In the genomic region with DNA sequence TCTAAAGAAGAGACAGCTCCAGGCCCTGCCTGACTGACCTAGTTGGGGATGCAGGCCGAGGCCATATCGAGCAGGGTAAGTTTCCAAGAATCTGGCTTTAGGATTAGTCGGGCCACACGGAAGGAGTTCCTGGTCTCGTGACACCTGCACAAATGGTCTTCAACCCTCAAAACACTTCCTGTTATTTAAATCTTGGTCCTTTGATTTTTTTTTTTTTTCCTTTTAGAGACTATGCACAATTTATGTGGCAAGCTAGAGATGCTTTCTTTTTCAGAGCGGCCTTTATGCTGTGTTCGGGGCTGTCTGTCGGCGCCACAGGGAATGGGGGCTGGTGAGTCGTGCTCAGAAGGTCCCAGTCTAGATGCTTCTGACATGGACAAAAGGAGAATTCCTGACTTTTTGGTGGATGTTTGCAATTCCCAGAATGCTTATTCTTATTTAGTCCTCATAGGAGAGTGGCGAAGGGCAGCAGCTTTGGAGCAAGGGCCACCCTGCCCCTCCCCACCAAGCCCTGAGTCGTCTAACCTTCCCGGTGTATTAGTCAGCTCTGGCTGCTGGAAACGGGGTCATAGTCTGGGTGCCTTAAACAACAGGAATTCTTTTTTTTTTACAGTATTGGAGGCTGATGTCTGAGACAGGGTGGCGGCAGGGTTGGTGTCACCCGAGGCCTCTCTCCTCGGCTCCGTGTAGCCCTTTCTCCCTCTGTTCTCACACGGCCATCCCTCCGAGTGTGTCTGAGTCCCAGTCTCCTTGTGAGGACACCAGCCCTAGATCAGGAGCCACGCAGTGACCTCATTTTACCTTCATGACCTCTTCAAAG, we compare ENCODE assay signal across 7 cellular contexts. TPM values are rescaled to one million over a fixed set of nuclear protein-coding genes. Genes with fewer than 3 reads are reported as not detected.
DNase-seq lines count a peak whose midpoint lies in the region; ATAC-seq and TF ChIP-seq lines count a peak whose summit lies in the region.

No MANE protein-coding gene starts in this region.

- H3K27ac Mint-ChIP-seq in IgD-negative memory B cell: peak overlapping the region; percentile 21 to 92 (median 91)
- peak overlapping the region; percentile 86 to 95 (median 91) for H3K27ac Mint-ChIP-seq in immature natural killer cell
- H3K27ac Mint-ChIP-seq in stimulated activated naive CD8-positive, alpha-beta T cell treated with anti-CD3 and anti-CD28 coated beads, Interleukin-15, Interleukin-2, amounts not matched to agents 100 ng/mL and 50 ng/mL, for 24 hours: peak overlapping the region; percentile 96

- DNase-seq in activated CD8-positive, alpha-beta memory T cell treated with anti-CD3 and anti-CD28 coated beads, Interleukin-2, amount 50 U/mL, for 4 hours: peak; percentile 39
- peak; percentile 27 to 33 (median 31) for DNase-seq in immature natural killer cell
- no peak for DNase-seq in coronary artery (ENCODE audit: low spot score)
- no peak for DNase-seq in NCI-H2081 treated with DMSO at 0.1 percent for 48 hours (lab: John Stamatoyannopoulos, UW)

- no peak for TF ChIP-seq CTCF in coronary artery (IDR thresholded peaks at IDR 0.05)

- no peak for ATAC-seq in HG03108 (IDR thresholded peaks at IDR 0.05; ENCODE audit: unreplicated experiment)

- no peak overlapping the region for H3K27ac ChIP-seq in coronary artery

- no peak overlapping the region for H3K4me3 ChIP-seq in coronary artery

- peaks cover 0 to 4% (median 1%) of the 10 kb centered on the region in 3 donors for H3K9me3 Mint-ChIP-seq in IgD-negative memory B cell
- peaks cover 0 to 1% (median 0%) of the 10 kb centered on the region in 6 donors for H3K9me3 Mint-ChIP-seq in immature natural killer cell
- H3K9me3 Mint-ChIP-seq in stimulated activated naive CD8-positive, alpha-beta T cell treated with anti-CD3 and anti-CD28 coated beads, Interleukin-15, Interleukin-2, amounts not matched to agents 100 ng/mL and 50 ng/mL, for 24 hours: no peaks in the 10 kb centered on the region

- peaks cover 5% of the 10 kb centered on the region for H3K36me3 Mint-ChIP-seq in IgD-negative memory B cell
- H3K36me3 Mint-ChIP-seq in immature natural killer cell: peaks cover 0 to 3% (median 0%) of the 10 kb centered on the region in 3 donors
- H3K36me3 Mint-ChIP-seq in stimulated activated naive CD8-positive, alpha-beta T cell treated with anti-CD3 and anti-CD28 coated beads, Interleukin-15, Interleukin-2, amounts not matched to agents 100 ng/mL and 50 ng/mL, for 24 hours (ENCODE audit: low read depth): peaks cover 14% of the 10 kb centered on the region

- H3K4me3 Mint-ChIP-seq in IgD-negative memory B cell: peak overlapping the region; percentile 80 to 94 (median 85)
- H3K4me3 Mint-ChIP-seq in immature natural killer cell: peak overlapping the region; percentile 82 to 92 (median 89)
- H3K4me3 Mint-ChIP-seq in stimulated activated naive CD8-positive, alpha-beta T cell treated with anti-CD3 and anti-CD28 coated beads, Interleukin-15, Interleukin-2, amounts not matched to agents 100 ng/mL and 50 ng/mL, for 24 hours: peak overlapping the region; percentile 83

- H3K27me3 Mint-ChIP-seq in IgD-negative memory B cell: no peaks in the 10 kb centered on the region
- peaks cover 3 to 6% (median 4%) of the 10 kb centered on the region in 3 donors for H3K27me3 Mint-ChIP-seq in immature natural killer cell (ENCODE audit: low read depth in 3 of 3)
- no peaks in the 10 kb centered on the region for H3K27me3 Mint-ChIP-seq in stimulated activated naive CD8-positive, alpha-beta T cell treated with anti-CD3 and anti-CD28 coated beads, Interleukin-15, Interleukin-2, amounts not matched to agents 100 ng/mL and 50 ng/mL, for 24 hours

- peaks cover 57 to 80% (median 63%) of the 10 kb centered on the region in 3 donors for H3K4me1 Mint-ChIP-seq in IgD-negative memory B cell
- H3K4me1 Mint-ChIP-seq in immature natural killer cell: peaks cover 56 to 66% of the 10 kb centered on the region in 2 donors
- peaks cover 94% of the 10 kb centered on the region for H3K4me1 Mint-ChIP-seq in stimulated activated naive CD8-positive, alpha-beta T cell treated with anti-CD3 and anti-CD28 coated beads, Interleukin-15, Interleukin-2, amounts not matched to agents 100 ng/mL and 50 ng/mL, for 24 hours (ENCODE audit: low read depth)

RNA-seq across cellular contexts. Expression of gene HPCAL1, which starts 27.4 kb away (rescaled TPM):
- 89.2 TPM for polyA plus RNA-seq in IgD-negative memory B cell
- polyA plus RNA-seq in immature natural killer cell: 10 to 100 TPM; 64.9 to 89.7 (median 88.9) TPM

Comparison
In these comparisons a context has a peak if more than half of its experiments do, and no peak if none do; other contexts are left out.
1. DNase-seq: peak in activated CD8-positive, alpha-beta memory T cell treated with anti-CD3 and anti-CD28 coated beads, Interleukin-2, amount 50 U/mL, for 4 hours (single experiment) and immature natural killer cell (3 of 3); none in coronary artery (single experiment) and NCI-H2081 treated with DMSO at 0.1 percent for 48 hours (single experiment).
2. Peak in every context shown above with its lines, with median percentiles within 50 percentile points of each other: H3K27ac Mint-ChIP-seq and H3K4me3 Mint-ChIP-seq.